Comparison of ENCODE assay signal across 15 cellular contexts in genomic region chr10:124713679-124714298, GRCh38. TPM values are rescaled to one million over a fixed set of nuclear protein-coding genes. Genes with fewer than 3 reads are reported as not detected.
DNase-seq lines count a peak whose midpoint lies in the region; ATAC-seq lines count a peak whose summit lies in the region.
"Had no signal": no experiment of that assay in that cellular context is flagged by ENCODE, and none has a peak within 500 bp of the region (broad histone marks: within the 10 kb centered on the region; RNA-seq: fewer than 3 reads in every experiment).

No MANE protein-coding gene starts in this region.

- H3K27ac Mint-ChIP-seq in IgD-negative memory B cell (peak overlapping the region; percentile 70 to 88 (median 81)), immature natural killer cell (peak overlapping the region; percentile 84 to 99 (median 91))
- peak overlapping the region; percentile 92 for H3K27ac Mint-ChIP-seq in stimulated activated effector memory CD8-positive, alpha-beta T cell treated with anti-CD3 and anti-CD28 coated beads, Interleukin-12 subunit alpha, Interleukin-12 subunit beta, amount 100 ng/mL, for 72 hours
- H3K27ac Mint-ChIP-seq: activated CD4-positive, alpha-beta T cell treated with anti-CD3 and anti-CD28 coated beads, Interleukin-2, amount 10 ng/mL, durations not matched to agents 7 days and 5 days had no signal

- no peaks in the 10 kb centered on the region for H3K9me3 Mint-ChIP-seq in IgD-negative memory B cell
- no peaks in the 10 kb centered on the region for H3K9me3 Mint-ChIP-seq in immature natural killer cell
- H3K9me3 Mint-ChIP-seq in stimulated activated effector memory CD8-positive, alpha-beta T cell treated with anti-CD3 and anti-CD28 coated beads, Interleukin-12 subunit alpha, Interleukin-12 subunit beta, amount 100 ng/mL, for 72 hours: no peaks in the 10 kb centered on the region
- H3K9me3 Mint-ChIP-seq: activated CD4-positive, alpha-beta T cell treated with anti-CD3 and anti-CD28 coated beads, Interleukin-2, amount 10 ng/mL, durations not matched to agents 7 days and 5 days had no signal

- DNase-seq in NCI-H82 (lab: John Stamatoyannopoulos, UW): peak; percentile 27
- DNase-seq in NCI-H82 treated with DMSO at 0.1 percent for 48 hours (lab: John Stamatoyannopoulos, UW; ENCODE audit: unreplicated experiment): no peak
- no peak for DNase-seq in immature natural killer cell
- no peak for DNase-seq in stimulated activated effector memory CD8-positive, alpha-beta T cell treated with anti-CD3 and anti-CD28 coated beads, Interleukin-12 subunit alpha, Interleukin-12 subunit beta, amount 100 ng/mL, for 72 hours (ENCODE audit: low spot score in 2 of 2)
- no peak for DNase-seq in NCI-H187 (lab: John Stamatoyannopoulos, UW)
- no peak for DNase-seq in ACHN
- DNase-seq: activated CD4-positive, alpha-beta T cell treated with anti-CD3 and anti-CD28 coated beads, Interleukin-2, amount 10 ng/mL, durations not matched to agents 7 days and 5 days; activated effector memory CD4-positive, alpha-beta T cell treated with Interleukin-2 at 50 U/mL for 16 hours; COR-L47; left lung; NCI-H2081 treated with DMSO at 0.1 percent for 48 hours; NCI-H774; T-helper 9 cell had no signal

- ATAC-seq in stimulated activated effector memory CD8-positive, alpha-beta T cell treated with anti-CD3 and anti-CD28 coated beads, Interleukin-12 subunit alpha, Interleukin-12 subunit beta, amount 100 ng/mL, for 72 hours: no peak
- no peak for ATAC-seq in GM18498 (IDR thresholded peaks at IDR 0.05; ENCODE audit: unreplicated experiment)
- ATAC-seq: left lung had no signal

- in situ Hi-C loops in ACHN (cut with HindIII; ENCODE audit: low pct_ligation_motif_present, low pct_unique_long_range_greater_than_20kb, low sequenced_read_pairs): no loop called here

- no peaks in the 10 kb centered on the region for H3K27me3 Mint-ChIP-seq in IgD-negative memory B cell
- H3K27me3 Mint-ChIP-seq in immature natural killer cell (ENCODE audit: low read depth in 3 of 3): peaks cover 18 to 27% (median 23%) of the 10 kb centered on the region in 3 donors
- H3K27me3 Mint-ChIP-seq: activated CD4-positive, alpha-beta T cell treated with anti-CD3 and anti-CD28 coated beads, Interleukin-2, amount 10 ng/mL, durations not matched to agents 7 days and 5 days had no signal

- peaks cover 2% of the 10 kb centered on the region for H3K36me3 Mint-ChIP-seq in IgD-negative memory B cell
- no peaks in the 10 kb centered on the region for H3K36me3 Mint-ChIP-seq in immature natural killer cell
- H3K36me3 Mint-ChIP-seq in stimulated activated effector memory CD8-positive, alpha-beta T cell treated with anti-CD3 and anti-CD28 coated beads, Interleukin-12 subunit alpha, Interleukin-12 subunit beta, amount 100 ng/mL, for 72 hours: peaks cover 52% of the 10 kb centered on the region

- H3K4me3 Mint-ChIP-seq in IgD-negative memory B cell (peak overlapping the region in 2 of 4 donors; percentile 18 to 71), immature natural killer cell (peak overlapping the region in 3 of 5 donors; percentile 26 to 51 (median 51))
- peak overlapping the region; percentile 3 for H3K4me3 Mint-ChIP-seq in stimulated activated effector memory CD8-positive, alpha-beta T cell treated with anti-CD3 and anti-CD28 coated beads, Interleukin-12 subunit alpha, Interleukin-12 subunit beta, amount 100 ng/mL, for 72 hours
- H3K4me3 Mint-ChIP-seq: activated CD4-positive, alpha-beta T cell treated with anti-CD3 and anti-CD28 coated beads, Interleukin-2, amount 10 ng/mL, durations not matched to agents 7 days and 5 days had no signal

- H3K4me1 Mint-ChIP-seq in IgD-negative memory B cell: peaks cover 63 to 83% (median 77%) of the 10 kb centered on the region in 3 donors
- H3K4me1 Mint-ChIP-seq in immature natural killer cell: peaks cover 92 to 94% of the 10 kb centered on the region in 2 donors
- H3K4me1 Mint-ChIP-seq in stimulated activated effector memory CD8-positive, alpha-beta T cell treated with anti-CD3 and anti-CD28 coated beads, Interleukin-12 subunit alpha, Interleukin-12 subunit beta, amount 100 ng/mL, for 72 hours: peaks cover 86% of the 10 kb centered on the region

RNA-seq across cellular contexts. Expression of gene FAM53B, which starts 30.4 kb away (rescaled TPM):
- polyA plus RNA-seq in IgD-negative memory B cell: 48.9 TPM
- 10 to 100 TPM; 12.1 to 62.1 (median 23.8) TPM for polyA plus RNA-seq in immature natural killer cell
